Comparison of ENCODE assay signal across 15 cellular contexts in genomic region chr1:172041102-172041501, GRCh38.
DNase-seq lines count a peak whose midpoint lies in the region; ATAC-seq, FAIRE-seq and TF ChIP-seq lines count a peak whose summit lies in the region.
"Had no signal": no experiment of that assay in that cellular context is flagged by ENCODE, and none has a peak within 500 bp of the region (broad histone marks: within the 10 kb centered on the region; RNA-seq: fewer than 3 reads in every experiment).

No MANE protein-coding gene starts in this region.

- intact Hi-C loops in thyroid gland (cut with DNase I), result no loop called here
- intact Hi-C loops in HepG2 (cut with micrococcal nuclease; ENCODE audit: unreplicated experiment), result no loop called here

- TF ChIP-seq RAD21 in HepG2 (CRISPR knock-in tag; IDR thresholded peaks at IDR 0.05), result no peak

- ATAC-seq in GM23338 (peak; percentile 42), SK-N-SH treated with all-trans-retinoic acid at 6 μM for 48 hours (peak; percentile 16), GM19328 (IDR thresholded peaks at IDR 0.05; ENCODE audit: unreplicated experiment) (no peak), HepG2 (no peak)

- H3K27me3 ChIP-seq in GM23338 (ENCODE audit: insufficient read depth) (no peaks in the 10 kb centered on the region), thyroid gland (no peaks in the 10 kb centered on the region), HepG2 (ENCODE audit: control insufficient read depth in 1 of 2, insufficient read depth in 2 of 2, low read length in 2 of 2) (no peaks in the 10 kb centered on the region)

- no peaks in the 10 kb centered on the region for H3K79me2 ChIP-seq in GM23338 (replicated peaks; ENCODE audit: insufficient read depth)
- H3K79me2 ChIP-seq in HepG2 (ENCODE audit: insufficient read depth, low read length), result no peaks in the 10 kb centered on the region

- H3K4me1 ChIP-seq in GM23338 (ENCODE audit: insufficient read depth), result no peaks in the 10 kb centered on the region
- H3K4me1 ChIP-seq in thyroid gland, result no peaks in the 10 kb centered on the region
- no peaks in the 10 kb centered on the region for H3K4me1 ChIP-seq in HepG2 (ENCODE audit: insufficient read depth, low read length)

- H3K4me3 Mint-ChIP-seq in GM23338 (no peak overlapping the region), osteocyte (ENCODE audit: unreplicated experiment) (no peak overlapping the region)
- H3K4me3 Mint-ChIP-seq: B cell; CD4-positive, alpha-beta T cell had no signal

- peaks cover 6% of the 10 kb centered on the region for H3K4me1 Mint-ChIP-seq in GM23338
- peaks cover 34% of the 10 kb centered on the region for H3K4me1 Mint-ChIP-seq in osteocyte (ENCODE audit: unreplicated experiment)

- TF ChIP-seq POLR2A in thyroid gland (IDR thresholded peaks at IDR 0.05) (no peak), HepG2 (IDR thresholded peaks at IDR 0.05; ENCODE audit: insufficient read depth in 1 of 2, low read depth in 2 of 2, low read length in 2 of 2) (no peak)

- H3K9me3 ChIP-seq in thyroid gland (no peaks in the 10 kb centered on the region), HepG2 (ENCODE audit: low read length) (no peaks in the 10 kb centered on the region)

- H4K20me1 ChIP-seq in GM23338 (replicated peaks; ENCODE audit: insufficient read depth) (no peaks in the 10 kb centered on the region), HepG2 (ENCODE audit: insufficient read depth, low read length) (no peaks in the 10 kb centered on the region)

- TF ChIP-seq EP300 in HepG2 (IDR thresholded peaks at IDR 0.05; ENCODE audit: low read depth in 2 of 2, low read length in 2 of 2) (no peak), HepG2 (CRISPR knock-in tag; IDR thresholded peaks at IDR 0.05; ENCODE audit: borderline replicate concordance) (no peak)

- no peaks in the 10 kb centered on the region for H3F3A ChIP-seq in GM23338 (replicated peaks; ENCODE audit: low read depth)

- TF ChIP-seq CTCF in GM23338 (conservative IDR thresholded peaks at IDR 0.05; ENCODE audit: low read depth in 2 of 2), result no peak
- TF ChIP-seq CTCF in osteocyte (IDR thresholded peaks at IDR 0.05), result no peak
- TF ChIP-seq CTCF in thyroid gland (IDR thresholded peaks at IDR 0.05), result no peak
- no peak for TF ChIP-seq CTCF in HepG2 (CRISPR knock-in tag; IDR thresholded peaks at IDR 0.05)

- H3K4me2 ChIP-seq in GM23338 (no peak overlapping the region), HepG2 (ENCODE audit: low read depth, low read length) (no peak overlapping the region)

- H3K9me2 ChIP-seq in GM23338 (ENCODE audit: insufficient read depth), result peaks cover 2% of the 10 kb centered on the region; the same call in 1 of the 2 replicates

- POLR2A ChIA-PET in HepG2 (lab: Yijun Ruan, JAX), result no interaction called here

- H3K36me3 Mint-ChIP-seq in GM23338 (ENCODE audit: low read depth), result no peaks in the 10 kb centered on the region
- H3K36me3 Mint-ChIP-seq in osteocyte (ENCODE audit: unreplicated experiment), result peaks cover 3% of the 10 kb centered on the region

- H2AFZ ChIP-seq in GM23338 (no peak overlapping the region), HepG2 (ENCODE audit: low read length) (no peak overlapping the region)

- H3K27ac Mint-ChIP-seq in GM23338, result no peak overlapping the region
- H3K27ac Mint-ChIP-seq in osteocyte (ENCODE audit: unreplicated experiment), result peak overlapping the region; percentile 86
- H3K27ac Mint-ChIP-seq: B cell; CD4-positive, alpha-beta T cell had no signal

- H3K4me3 ChIP-seq in GM23338 (no peak overlapping the region), thyroid gland (replicated peaks in 1 of 3) (no peak overlapping the region), HepG2 (replicated peaks in 1 of 3; ENCODE audit: insufficient read depth in 1 of 3, low read depth in 2 of 3, low read length in 3 of 3) (no peak overlapping the region)

- no peak overlapping the region for H3K9ac ChIP-seq in HepG2 (ENCODE audit: insufficient read depth, low read depth, low read length)

- no peak for FAIRE-seq in HepG2 (lab: Jason Lieb, UNC)

- H3K9me3 Mint-ChIP-seq in GM23338, result no peaks in the 10 kb centered on the region
- H3K9me3 Mint-ChIP-seq in osteocyte (ENCODE audit: unreplicated experiment), result peaks cover 3% of the 10 kb centered on the region

- no peak overlapping the region for H3K27ac ChIP-seq in GM23338 (ENCODE audit: low read depth)
- peak overlapping the region; percentile 36 for H3K27ac ChIP-seq in epithelial cell of prostate
- H3K27ac ChIP-seq in thyroid gland, result no peak overlapping the region
- no peak overlapping the region for H3K27ac ChIP-seq in HepG2 (ENCODE audit: extremely low read length, insufficient read depth, low read length)

- CTCF ChIA-PET in HepG2 (lab: Yijun Ruan, JAX; ENCODE audit: low intra/inter-chr PET ratio, low total read pairs), result interaction anchor here (1.2 kb wide), 1 partner anchor 358 kb away, joined by 5 read pairs; no protein-coding TSS in a partner anchor

- no TSS peak for BruUV-seq in HepG2 (replicated peaks; lab: Mats Ljungman, UMichigan)

- DNase-seq in GM23338 (ENCODE audit: low spot score) (peak; percentile 14), epithelial cell of prostate (ENCODE audit: low read depth, low spot score) (no peak), osteocyte (ENCODE audit: extremely low spot score, unreplicated experiment) (no peak), thyroid gland (no peak), HepG2 (ENCODE audit: low spot score) (no peak)
- DNase-seq: CD4-positive, alpha-beta T cell; KG1; NCI-H1048; NCI-H146; NCI-H2081 treated with DMSO at 0.1 percent for 48 hours; NCI-H510A; Right ventricle myocardium superior had no signal

- in situ Hi-C loops in HepG2 (cut with HindIII; ENCODE audit: extremely low pct_ligation_motif_present, low pct_unique_long_range_greater_than_20kb), result no loop called here

- H3K36me3 ChIP-seq in GM23338 (ENCODE audit: insufficient read depth), result no peaks in the 10 kb centered on the region
- H3K36me3 ChIP-seq in thyroid gland, result no peaks in the 10 kb centered on the region
- H3K36me3 ChIP-seq in HepG2 (replicated peaks in 1 of 2; ENCODE audit: control insufficient read depth in 1 of 2, insufficient read depth in 2 of 2, low read length in 2 of 2), result no peaks in the 10 kb centered on the region

- H3K27me3 Mint-ChIP-seq in GM23338 (ENCODE audit: insufficient read depth, low read depth, poor library complexity) (no peaks in the 10 kb centered on the region), osteocyte (ENCODE audit: unreplicated experiment) (no peaks in the 10 kb centered on the region)
- H3K27me3 Mint-ChIP-seq: B cell; CD4-positive, alpha-beta T cell had no signal

TF ChIP-seq in GM23338, 12 proteins besides CTCF, POLR2A, EP300 and RAD21:
- TF ChIP-seq EZH2phosphoT487 (IDR thresholded peaks at IDR 0.05; ENCODE audit: unreplicated experiment), result no peak
- no peak for TF ChIP-seq ZNF114 (CRISPR knock-in tag; IDR thresholded peaks at IDR 0.05)
- no peak for TF ChIP-seq CREB1 (CRISPR knock-in tag; IDR thresholded peaks at IDR 0.05; ENCODE audit: low read depth)
- TF ChIP-seq, protein P1, sequence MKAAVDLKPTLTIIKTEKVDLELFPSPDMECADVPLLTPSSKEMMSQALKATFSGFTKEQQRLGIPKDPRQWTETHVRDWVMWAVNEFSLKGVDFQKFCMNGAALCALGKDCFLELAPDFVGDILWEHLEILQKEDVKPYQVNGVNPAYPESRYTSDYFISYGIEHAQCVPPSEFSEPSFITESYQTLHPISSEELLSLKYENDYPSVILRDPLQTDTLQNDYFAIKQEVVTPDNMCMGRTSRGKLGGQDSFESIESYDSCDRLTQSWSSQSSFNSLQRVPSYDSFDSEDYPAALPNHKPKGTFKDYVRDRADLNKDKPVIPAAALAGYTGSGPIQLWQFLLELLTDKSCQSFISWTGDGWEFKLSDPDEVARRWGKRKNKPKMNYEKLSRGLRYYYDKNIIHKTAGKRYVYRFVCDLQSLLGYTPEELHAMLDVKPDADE (IDR thresholded peaks at IDR 0.05), result no peak

TF ChIP-seq in SK-N-SH treated with all-trans-retinoic acid at 6 μM for 48 hours, 23 proteins besides CTCF, POLR2A, EP300 and RAD21 (continues in another document):
- TF ChIP-seq ZFP3 (CRISPR knock-in tag; IDR thresholded peaks at IDR 0.05), result no peak
- TF ChIP-seq ARNTL (CRISPR knock-in tag; IDR thresholded peaks at IDR 0.05; ENCODE audit: borderline replicate concordance, low read depth), result no peak
- TF ChIP-seq OSR1 (CRISPR knock-in tag; IDR thresholded peaks at IDR 0.05), result no peak
- TF ChIP-seq TCF4 (CRISPR knock-in tag; IDR thresholded peaks at IDR 0.05; ENCODE audit: borderline replicate concordance), result no peak

TF ChIP-seq in HepG2, 621 proteins besides CTCF, POLR2A, EP300 and RAD21 (continues in another document):
- TF ChIP-seq, protein P2, sequence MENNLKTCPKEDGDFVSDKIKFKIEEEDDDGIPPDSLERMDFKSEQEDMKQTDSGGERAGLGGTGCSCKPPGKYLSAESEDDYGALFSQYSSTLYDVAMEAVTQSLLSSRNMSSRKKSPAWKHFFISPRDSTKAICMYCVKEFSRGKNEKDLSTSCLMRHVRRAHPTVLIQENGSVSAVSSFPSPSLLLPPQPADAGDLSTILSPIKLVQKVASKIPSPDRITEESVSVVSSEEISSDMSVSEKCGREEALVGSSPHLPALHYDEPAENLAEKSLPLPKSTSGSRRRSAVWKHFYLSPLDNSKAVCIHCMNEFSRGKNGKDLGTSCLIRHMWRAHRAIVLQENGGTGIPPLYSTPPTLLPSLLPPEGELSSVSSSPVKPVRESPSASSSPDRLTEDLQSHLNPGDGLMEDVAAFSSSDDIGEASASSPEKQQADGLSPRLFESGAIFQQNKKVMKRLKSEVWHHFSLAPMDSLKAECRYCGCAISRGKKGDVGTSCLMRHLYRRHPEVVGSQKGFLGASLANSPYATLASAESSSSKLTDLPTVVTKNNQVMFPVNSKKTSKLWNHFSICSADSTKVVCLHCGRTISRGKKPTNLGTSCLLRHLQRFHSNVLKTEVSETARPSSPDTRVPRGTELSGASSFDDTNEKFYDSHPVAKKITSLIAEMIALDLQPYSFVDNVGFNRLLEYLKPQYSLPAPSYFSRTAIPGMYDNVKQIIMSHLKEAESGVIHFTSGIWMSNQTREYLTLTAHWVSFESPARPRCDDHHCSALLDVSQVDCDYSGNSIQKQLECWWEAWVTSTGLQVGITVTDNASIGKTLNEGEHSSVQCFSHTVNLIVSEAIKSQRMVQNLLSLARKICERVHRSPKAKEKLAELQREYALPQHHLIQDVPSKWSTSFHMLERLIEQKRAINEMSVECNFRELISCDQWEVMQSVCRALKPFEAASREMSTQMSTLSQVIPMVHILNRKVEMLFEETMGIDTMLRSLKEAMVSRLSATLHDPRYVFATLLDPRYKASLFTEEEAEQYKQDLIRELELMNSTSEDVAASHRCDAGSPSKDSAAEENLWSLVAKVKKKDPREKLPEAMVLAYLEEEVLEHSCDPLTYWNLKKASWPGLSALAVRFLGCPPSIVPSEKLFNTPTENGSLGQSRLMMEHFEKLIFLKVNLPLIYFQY (CRISPR knock-in tag; IDR thresholded peaks at IDR 0.05; ENCODE audit: borderline replicate concordance), result no peak
- TF ChIP-seq KLF15 (CRISPR knock-in tag; IDR thresholded peaks at IDR 0.05; ENCODE audit: borderline replicate concordance) (no peak), ZNF746 (CRISPR knock-in tag; IDR thresholded peaks at IDR 0.05) (no peak), ZNF572 (CRISPR knock-in tag; IDR thresholded peaks at IDR 0.05) (no peak), ELF4 (CRISPR knock-in tag; IDR thresholded peaks at IDR 0.05; ENCODE audit: borderline replicate concordance) (no peak), NONO (IDR thresholded peaks at IDR 0.05) (no peak), NONO (CRISPR knock-in tag; conservative IDR thresholded peaks at IDR 0.05) (no peak), ZNF644 (CRISPR knock-in tag; IDR thresholded peaks at IDR 0.05; ENCODE audit: low read depth) (no peak)

Comparison
In these comparisons a context has a peak if more than half of its experiments do, and no peak if none do; other contexts are left out.
1. ATAC-seq: peak in GM23338 (single experiment) and SK-N-SH treated with all-trans-retinoic acid at 6 μM for 48 hours (single experiment); none in GM19328 (single experiment) and HepG2 (single experiment).